18 cellular contexts compared by ENCODE assay signal in the genomic region with DNA sequence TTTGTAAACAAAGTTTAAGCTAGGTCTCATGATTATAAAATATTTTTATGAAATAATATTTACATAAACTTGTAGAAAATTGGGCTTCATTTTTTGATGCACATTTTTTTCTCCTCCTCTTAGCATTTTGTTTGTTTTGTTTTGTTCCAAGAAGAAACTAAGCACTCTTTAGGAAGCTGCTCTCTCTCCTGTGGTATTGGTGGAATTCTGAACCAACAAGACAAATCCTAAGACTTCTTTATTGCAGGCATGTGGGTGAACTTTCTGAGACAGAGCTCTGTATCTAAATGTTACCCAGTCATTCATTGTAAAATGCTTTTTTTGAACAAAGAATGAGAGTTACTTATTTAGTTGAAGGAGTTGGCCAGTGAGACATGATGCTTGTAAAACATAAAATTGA. TPM values are rescaled to one million over a fixed set of nuclear protein-coding genes. Genes with fewer than 3 reads are reported as not detected.
DNase-seq lines count a peak whose midpoint lies in the region; ATAC-seq and TF ChIP-seq lines count a peak whose summit lies in the region.
"Had no signal": no experiment of that assay in that cellular context is flagged by ENCODE, and none has a peak within 500 bp of the region (broad histone marks: within the 10 kb centered on the region; RNA-seq: fewer than 3 reads in every experiment).

No MANE protein-coding gene starts in this region.

- TF ChIP-seq RAD21 in IMR-90 (IDR thresholded peaks at IDR 0.05; ENCODE audit: low read length), result no peak

- BruUV-seq in IMR-90 (replicated peaks; lab: Mats Ljungman, UMichigan), result no TSS peak

- no peak overlapping the region for H3K4ac ChIP-seq in IMR-90 (ENCODE audit: low read depth, low read length)

- no peak overlapping the region for H2BK120ac ChIP-seq in IMR-90 (ENCODE audit: low read depth, low read length)

- CTCF ChIA-PET in IMR-90 (lab: Yijun Ruan, JAX), result no interaction called here

- H3K27me3 Mint-ChIP-seq in chondrocyte (ENCODE audit: low read depth), result no peaks in the 10 kb centered on the region
- H3K27me3 Mint-ChIP-seq: activated CD4-positive, alpha-beta memory T cell treated with anti-CD3 and anti-CD28 coated beads, Interleukin-2, amount 10 ng/mL, durations not matched to agents 7 days and 5 days; T-cell had no signal

- peak; percentile 51 for ATAC-seq in IMR-90 (ENCODE audit: low read depth)
- ATAC-seq in left lobe of liver, result peak; percentile 19
- ATAC-seq in foreskin keratinocyte, result no peak
- ATAC-seq: gastroesophageal sphincter, left colon, T-cell had no signal

- no peak for TF ChIP-seq CTCF in IMR-90 (conservative IDR thresholded peaks at IDR 0.05; ENCODE audit: low read depth, low read length)
- no peak for TF ChIP-seq CTCF in chondrocyte (IDR thresholded peaks at IDR 0.05)
- no peak for TF ChIP-seq CTCF in thyroid gland (IDR thresholded peaks at IDR 0.05)
- TF ChIP-seq CTCF in foreskin keratinocyte (conservative IDR thresholded peaks at IDR 0.05), result no peak

- POLR2A ChIA-PET in IMR-90 (lab: Charles Lee; ENCODE audit: unreplicated experiment), result no interaction called here

- H3K9me3 ChIP-seq in IMR-90 (ENCODE audit: control insufficient read depth, insufficient read depth, low read length), result no peaks in the 10 kb centered on the region
- H3K9me3 ChIP-seq in thyroid gland, result no peaks in the 10 kb centered on the region
- H3K9me3 ChIP-seq: colonic mucosa, gastroesophageal sphincter, neutrophil had no signal

- peaks cover 6% of the 10 kb centered on the region for H3K36me3 Mint-ChIP-seq in chondrocyte (ENCODE audit: low read depth)

- peak; percentile 31 for DNase-seq in IMR-90
- DNase-seq in chondrocyte (ENCODE audit: low spot score), result no peak
- no peak for DNase-seq in left lobe of liver (ENCODE audit: low spot score)
- no peak for DNase-seq in thyroid gland
- no peak for DNase-seq in activated CD4-positive, alpha-beta T cell treated with anti-CD3 and anti-CD28 coated beads for 4 hours
- no peak for DNase-seq in foreskin keratinocyte
- no peak for DNase-seq in NK-92 (lab: John Stamatoyannopoulos, UW; ENCODE audit: unreplicated experiment)
- DNase-seq: activated CD4-positive, alpha-beta memory T cell treated with anti-CD3 and anti-CD28 coated beads, Interleukin-2, amount 10 ng/mL, durations not matched to agents 7 days and 5 days; activated naive CD4-positive, alpha-beta T cell treated with anti-CD3 and anti-CD28 coated beads for 36 hours; colonic mucosa; left colon; NCI-H1417 treated with DMSO at 0.1 percent for 48 hours; NCI-H526 treated with DMSO at 0.1 percent for 48 hours; SHP77; stimulated activated CD4-positive, alpha-beta T cell treated with anti-CD3 and anti-CD28 coated beads, Interleukin-15, amount 100 ng/mL, for 24 hours; T-cell had no signal

- H4K8ac ChIP-seq in IMR-90 (ENCODE audit: low read depth in 2 of 2, low read length in 2 of 2), result no peak overlapping the region

- peak overlapping the region; percentile 57; the same call in 1 of the 2 replicates for H3K27ac ChIP-seq in IMR-90 (ENCODE audit: insufficient read depth, low read length)
- peak overlapping the region in 2 of 3 donors; percentile 12 to 14 for H3K27ac ChIP-seq in thyroid gland
- no peak overlapping the region for H3K27ac ChIP-seq in foreskin keratinocyte
- H3K27ac ChIP-seq: colonic mucosa, gastroesophageal sphincter, neutrophil had no signal

- H3K27me3 ChIP-seq in IMR-90 (ENCODE audit: control insufficient read depth, insufficient read depth, low read length), result no peaks in the 10 kb centered on the region
- H3K27me3 ChIP-seq in thyroid gland, result no peaks in the 10 kb centered on the region
- H3K27me3 ChIP-seq in foreskin keratinocyte, result no peaks in the 10 kb centered on the region
- H3K27me3 ChIP-seq: colonic mucosa, gastroesophageal sphincter, neutrophil had no signal

- peaks cover 57% of the 10 kb centered on the region for H3K4me1 Mint-ChIP-seq in chondrocyte (ENCODE audit: low read depth)
- H3K4me1 Mint-ChIP-seq: activated CD4-positive, alpha-beta memory T cell treated with anti-CD3 and anti-CD28 coated beads, Interleukin-2, amount 10 ng/mL, durations not matched to agents 7 days and 5 days; T-cell had no signal

- H3K9me1 ChIP-seq in IMR-90 (ENCODE audit: insufficient read depth, low read length), result peaks cover 10% of the 10 kb centered on the region; the same call in 1 of the 2 replicates

- H4K5ac ChIP-seq in IMR-90 (ENCODE audit: low read depth, low read length), result no peak overlapping the region

- H3K9ac ChIP-seq in IMR-90 (ENCODE audit: low read depth, low read length), result peak overlapping the region; percentile 23; the same call in 1 of the 2 replicates

- no peak overlapping the region for H2AK5ac ChIP-seq in IMR-90 (ENCODE audit: low read depth, low read length)

- no peak overlapping the region for H4K91ac ChIP-seq in IMR-90 (ENCODE audit: insufficient read depth, low read depth, low read length)

- H3K23ac ChIP-seq in IMR-90 (ENCODE audit: low read depth, low read length), result no peak overlapping the region

- no peak overlapping the region for H2BK15ac ChIP-seq in IMR-90 (ENCODE audit: low read depth, low read length)

- dilution Hi-C loops in IMR-90 (cut with HindIII; ENCODE audit: low sequenced_read_pairs, unreplicated experiment), result no loop called here

- peaks cover 11 to 51% of the 10 kb centered on the region in 2 experiments for H3K79me1 ChIP-seq in IMR-90 (ENCODE audit: low read depth in 1 of 2, low read length in 2 of 2)

- intact Hi-C loops in IMR-90 (cut with micrococcal nuclease) (no loop called here), thyroid gland (cut with DNase I) (no loop called here)

- H3K4me3 ChIP-seq in IMR-90 (ENCODE audit: insufficient read depth, low read depth, low read length) (no peak overlapping the region), thyroid gland (replicated peaks in 1 of 3) (no peak overlapping the region)
- H3K4me3 ChIP-seq: colonic mucosa, gastroesophageal sphincter had no signal

- H3K4me3 Mint-ChIP-seq in chondrocyte (ENCODE audit: unreplicated experiment), result no peak overlapping the region
- H3K4me3 Mint-ChIP-seq: activated CD4-positive, alpha-beta memory T cell treated with anti-CD3 and anti-CD28 coated beads, Interleukin-2, amount 10 ng/mL, durations not matched to agents 7 days and 5 days; activated naive CD4-positive, alpha-beta T cell treated with anti-CD3 and anti-CD28 coated beads for 36 hours; T-cell had no signal

- no peak overlapping the region for H2AK9ac ChIP-seq in IMR-90 (replicated peaks; ENCODE audit: low read depth, low read length, poor library complexity)

- no peak overlapping the region for H3K18ac ChIP-seq in IMR-90 (ENCODE audit: low read depth, low read length)

- H3K36me3 ChIP-seq in IMR-90 (ENCODE audit: control insufficient read depth, insufficient read depth, low read length) (peaks cover 5% of the 10 kb centered on the region), thyroid gland (no peaks in the 10 kb centered on the region)
- H3K36me3 ChIP-seq: colonic mucosa, gastroesophageal sphincter, neutrophil had no signal

- peak overlapping the region; percentile 68 for H2BK5ac ChIP-seq in IMR-90 (ENCODE audit: low read depth, low read length, poor library complexity, severe bottlenecking)

- in situ Hi-C loops in IMR-90 (cut with MboI; ENCODE audit: low sequenced_read_pairs), result loop anchor here (25.0 kb wide), 4 partner anchors 337 to 1312 kb away; a partner anchor contains a TSS

- peaks cover 13% of the 10 kb centered on the region for H3K4me1 ChIP-seq in IMR-90 (ENCODE audit: control insufficient read depth, insufficient read depth, low read length)
- peaks cover 7 to 10% of the 10 kb centered on the region in 2 donors for H3K4me1 ChIP-seq in thyroid gland
- no peaks in the 10 kb centered on the region for H3K4me1 ChIP-seq in foreskin keratinocyte
- H3K4me1 ChIP-seq: colonic mucosa had no signal

- peaks cover 69% of the 10 kb centered on the region for H4K20me1 ChIP-seq in IMR-90 (ENCODE audit: insufficient read depth, low read length)

- H3K56ac ChIP-seq in IMR-90 (ENCODE audit: extremely low read depth, insufficient read depth, low read length), result no peak overlapping the region; the same call in 1 of the 2 replicates

- H2BK20ac ChIP-seq in IMR-90 (ENCODE audit: low read depth, low read length), result no peak overlapping the region

- no peak overlapping the region; the same call in 1 of the 2 replicates for H3K4me2 ChIP-seq in IMR-90 (ENCODE audit: low read depth, low read length)

- no peak overlapping the region for H3K14ac ChIP-seq in IMR-90 (replicated peaks; ENCODE audit: low read depth, low read length)

- TF ChIP-seq POLR2A in IMR-90 (IDR thresholded peaks at IDR 0.05; ENCODE audit: low read depth, low read length) (no peak), thyroid gland (IDR thresholded peaks at IDR 0.05) (no peak)

- no peak overlapping the region for H2AFZ ChIP-seq in IMR-90 (replicated peaks; ENCODE audit: low read length, poor library complexity)

- peak overlapping the region; percentile 69 for H3K27ac Mint-ChIP-seq in chondrocyte (ENCODE audit: unreplicated experiment)
- H3K27ac Mint-ChIP-seq: activated CD4-positive, alpha-beta memory T cell treated with anti-CD3 and anti-CD28 coated beads, Interleukin-2, amount 10 ng/mL, durations not matched to agents 7 days and 5 days; activated naive CD4-positive, alpha-beta T cell treated with anti-CD3 and anti-CD28 coated beads for 36 hours; T-cell had no signal

- H3K9me3 Mint-ChIP-seq in chondrocyte (ENCODE audit: low read depth), result no peaks in the 10 kb centered on the region
- H3K9me3 Mint-ChIP-seq: activated CD4-positive, alpha-beta memory T cell treated with anti-CD3 and anti-CD28 coated beads, Interleukin-2, amount 10 ng/mL, durations not matched to agents 7 days and 5 days; T-cell had no signal

TF ChIP-seq in IMR-90, 13 proteins besides CTCF, POLR2A, EP300 and RAD21 (continues in another document):
- TF ChIP-seq CEBPB (IDR thresholded peaks at IDR 0.05; ENCODE audit: low read depth, low read length), result no peak
- no peak for TF ChIP-seq RCOR1 (IDR thresholded peaks at IDR 0.05; ENCODE audit: insufficient replicate concordance, low read length)
- TF ChIP-seq, protein P1, sequence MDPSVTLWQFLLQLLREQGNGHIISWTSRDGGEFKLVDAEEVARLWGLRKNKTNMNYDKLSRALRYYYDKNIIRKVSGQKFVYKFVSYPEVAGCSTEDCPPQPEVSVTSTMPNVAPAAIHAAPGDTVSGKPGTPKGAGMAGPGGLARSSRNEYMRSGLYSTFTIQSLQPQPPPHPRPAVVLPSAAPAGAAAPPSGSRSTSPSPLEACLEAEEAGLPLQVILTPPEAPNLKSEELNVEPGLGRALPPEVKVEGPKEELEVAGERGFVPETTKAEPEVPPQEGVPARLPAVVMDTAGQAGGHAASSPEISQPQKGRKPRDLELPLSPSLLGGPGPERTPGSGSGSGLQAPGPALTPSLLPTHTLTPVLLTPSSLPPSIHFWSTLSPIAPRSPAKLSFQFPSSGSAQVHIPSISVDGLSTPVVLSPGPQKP (IDR thresholded peaks at IDR 0.05; ENCODE audit: borderline replicate concordance, low read depth, low read length), result no peak

RNA-seq across cellular contexts. Expression of a gene that starts 39.3 kb away (rescaled TPM):
- total RNA-seq in IMR-90 (2012; rRNA removed) (367 and 485 TPM in 2 replicates), chondrocyte (199 to 335 TPM (median 201 TPM) in 3 replicates), left lobe of liver (52.0 TPM), thyroid gland (100 to 1,000 TPM; 129 to 218 (median 185) TPM), foreskin keratinocyte (4.6 and 8.1 TPM in 2 replicates)
- polyA plus RNA-seq in IMR-90 (2012; rRNA removed) (222 and 266 TPM in 2 replicates), foreskin keratinocyte (1.4 and 2.2 TPM in 2 replicates)
- 78.3 and 114 TPM in 2 replicates for polyA plus RNA-seq in IMR-90 (2012; cell fraction: cytosol; rRNA removed)
- polyA plus RNA-seq in IMR-90 (2012; cell fraction: nucleus; rRNA removed; ENCODE audit: low replicate concordance), result 533 and 693 TPM in 2 replicates
